In genomic region chr16:58478427-58478826, GRCh38 we compare ENCODE assay signal across 17 cellular contexts. TPM values are rescaled to one million over a fixed set of nuclear protein-coding genes. Genes with fewer than 3 reads are reported as not detected.
DNase-seq lines count a peak whose midpoint lies in the region; ATAC-seq and TF ChIP-seq lines count a peak whose summit lies in the region.
"Had no signal": no experiment of that assay in that cellular context is flagged by ENCODE, and none has a peak within 500 bp of the region (broad histone marks: within the 10 kb centered on the region; RNA-seq: fewer than 3 reads in every experiment).

No MANE protein-coding gene starts in this region.

- H3K9me3 ChIP-seq in left ventricle myocardium inferior (replicated peaks) (no peaks in the 10 kb centered on the region), right cardiac atrium (ENCODE audit: control insufficient read depth, low read length) (no peaks in the 10 kb centered on the region), spleen (no peaks in the 10 kb centered on the region)
- H3K9me3 ChIP-seq: A549; BLaER1 treated with 17β-estradiol and CSF1 and Interleukin-3, amounts not matched to agents 10 nM and 100 nM; Caco-2 had no signal

- H3K4me1 ChIP-seq in left ventricle myocardium inferior (peaks cover 93% of the 10 kb centered on the region), right cardiac atrium (ENCODE audit: control insufficient read depth, insufficient read depth, low read length) (peaks cover 5% of the 10 kb centered on the region), spleen (peaks cover 0 to 21% (median 5%) of the 10 kb centered on the region in 6 donors)
- H3K4me1 ChIP-seq: A549, Caco-2 had no signal

- H3K4me3 Mint-ChIP-seq in activated naive CD8-positive, alpha-beta T cell treated with anti-CD3 and anti-CD28 coated beads for 36 hours, result no peak overlapping the region
- H3K4me3 Mint-ChIP-seq: B cell; CD4-positive, alpha-beta T cell; CD8-positive, alpha-beta T cell had no signal

- no peak overlapping the region for H3K27ac Mint-ChIP-seq in activated naive CD8-positive, alpha-beta T cell treated with anti-CD3 and anti-CD28 coated beads for 36 hours
- H3K27ac Mint-ChIP-seq: B cell; CD4-positive, alpha-beta T cell; CD8-positive, alpha-beta T cell had no signal

- WGBS in right cardiac atrium, result 96% methylated on average over 2 of the region's 2 CpGs
- 74 to 87% (median 81%) methylated on average over 2 of the region's 2 CpGs for WGBS in spleen, 5 donors

- no peak for DNase-seq in left ventricle myocardium inferior
- no peak for DNase-seq in right cardiac atrium
- no peak for DNase-seq in spleen
- DNase-seq in activated naive CD8-positive, alpha-beta T cell treated with anti-CD3 and anti-CD28 coated beads for 36 hours, result no peak
- DNase-seq in NCI-H748 (lab: John Stamatoyannopoulos, UW; ENCODE audit: unreplicated experiment), result no peak
- DNase-seq: AML-193; Caco-2; Calu3; CD4-positive, alpha-beta T cell; CD8-positive, alpha-beta T cell; DMS79 treated with DMSO at 0.1 percent for 48 hours; GF-D8 had no signal

- H3K36me3 Mint-ChIP-seq in activated naive CD8-positive, alpha-beta T cell treated with anti-CD3 and anti-CD28 coated beads for 36 hours, result no peaks in the 10 kb centered on the region
- H3K36me3 Mint-ChIP-seq: CD8-positive, alpha-beta T cell had no signal

- no peak for TF ChIP-seq POLR2A in spleen (IDR thresholded peaks at IDR 0.05)

- no peaks in the 10 kb centered on the region for H3K4me1 Mint-ChIP-seq in activated naive CD8-positive, alpha-beta T cell treated with anti-CD3 and anti-CD28 coated beads for 36 hours

- ATAC-seq in right cardiac atrium, result no peak
- ATAC-seq: A549; CD8-positive, alpha-beta T cell had no signal

- intact Hi-C loops in left ventricle myocardium inferior (cut with micrococcal nuclease) (no loop called here), right cardiac atrium (cut with DNase I) (no loop called here), spleen (cut with DNase I; ENCODE audit: low total_unique reads) (no loop called here)

- TF ChIP-seq CTCF in left ventricle myocardium inferior (IDR thresholded peaks at IDR 0.05; ENCODE audit: borderline replicate concordance) (no peak), spleen (IDR thresholded peaks at IDR 0.05 in 8 of 11, conservative IDR thresholded peaks at IDR 0.05 in 3 of 11) (no peak)

- H3K27ac ChIP-seq in left ventricle myocardium inferior (replicated peaks) (peak overlapping the region; percentile 88), right cardiac atrium (ENCODE audit: low read length) (no peak overlapping the region), spleen (peak overlapping the region in 7 of 8 donors; percentile 38 to 84 (median 67))
- H3K27ac ChIP-seq: 22Rv1; A549; BLaER1 treated with 17β-estradiol and CSF1 and Interleukin-3, amounts not matched to agents 10 nM and 100 nM; C4-2B had no signal

- H3K4me3 ChIP-seq in left ventricle myocardium inferior (no peak overlapping the region), right cardiac atrium (ENCODE audit: low read length) (no peak overlapping the region), spleen (no peak overlapping the region)
- H3K4me3 ChIP-seq: A549; BLaER1 treated with 17β-estradiol and CSF1 and Interleukin-3, amounts not matched to agents 10 nM and 100 nM had no signal

- H3K27me3 ChIP-seq in left ventricle myocardium inferior (ENCODE audit: low read depth), result no peaks in the 10 kb centered on the region
- H3K27me3 ChIP-seq in right cardiac atrium (ENCODE audit: control insufficient read depth, insufficient read depth), result no peaks in the 10 kb centered on the region
- no peaks in the 10 kb centered on the region for H3K27me3 ChIP-seq in spleen (replicated peaks in 1 of 7)
- H3K27me3 ChIP-seq: BLaER1 treated with 17β-estradiol and CSF1 and Interleukin-3, amounts not matched to agents 10 nM and 100 nM had no signal

- H3K36me3 ChIP-seq in left ventricle myocardium inferior (no peaks in the 10 kb centered on the region), spleen (no peaks in the 10 kb centered on the region)
- H3K36me3 ChIP-seq: BLaER1 treated with 17β-estradiol and CSF1 and Interleukin-3, amounts not matched to agents 10 nM and 100 nM had no signal

- peaks cover 7% of the 10 kb centered on the region for H3K27me3 Mint-ChIP-seq in activated naive CD8-positive, alpha-beta T cell treated with anti-CD3 and anti-CD28 coated beads for 36 hours

- no peaks in the 10 kb centered on the region for H3K9me3 Mint-ChIP-seq in activated naive CD8-positive, alpha-beta T cell treated with anti-CD3 and anti-CD28 coated beads for 36 hours
- H3K9me3 Mint-ChIP-seq: CD4-positive, alpha-beta T cell; CD8-positive, alpha-beta T cell had no signal

RNA-seq across cellular contexts. Expression of gene NDRG4, which starts 21.5 kb away (rescaled TPM):
- total RNA-seq in left ventricle myocardium inferior (763 TPM), right cardiac atrium (100 to 1,000 TPM in 1 of 4 donors, 10 to 100 TPM in 3; 53.5 to 155 (median 97.3) TPM), spleen (100 to 1,000 TPM in 1 of 7 donors, 10 to 100 TPM in 6; 22.3 to 115 (median 70.2) TPM)
- polyA plus RNA-seq in right cardiac atrium (164 TPM), spleen (10 to 100 TPM in 1 of 3 donors, 1 to 10 TPM in 2; 9.4 to 31.3 (median 9.6) TPM)
- total RNA-seq in activated naive CD8-positive, alpha-beta T cell treated with anti-CD3 and anti-CD28 coated beads for 36 hours, result 1 to 10 TPM; 6.8 to 7.3 TPM
- total RNA-seq: CD8-positive, alpha-beta T cell had no signal

RNA-seq across cellular contexts. Expression of gene SETD6, which starts 36.9 kb away (rescaled TPM):
- 16.8 TPM for total RNA-seq in left ventricle myocardium inferior
- 10 to 100 TPM in 2 of 4 donors, 1 to 10 TPM in 2; 9.7 to 12.4 (median 11.1) TPM for total RNA-seq in right cardiac atrium
- 8.5 TPM for polyA plus RNA-seq in right cardiac atrium
- 10 to 100 TPM; 13.7 to 32.3 (median 18.2) TPM for total RNA-seq in spleen
- 10 to 100 TPM in 2 of 3 donors, 1 to 10 TPM in 1; 8.9 to 11.5 (median 10.7) TPM for polyA plus RNA-seq in spleen
- 10 to 100 TPM; 18.7 to 20.2 TPM for total RNA-seq in activated naive CD8-positive, alpha-beta T cell treated with anti-CD3 and anti-CD28 coated beads for 36 hours
